In genomic region chr3:42055291-42055690, GRCh38 we compare ENCODE assay signal across 1 cellular context.
TF ChIP-seq lines count a peak whose summit lies in the region.

No MANE protein-coding gene starts in this region.

TF ChIP-seq in HepG2, 621 proteins besides CTCF, POLR2A, EP300 and RAD21 (continued from another document and continues in another):
- TF ChIP-seq POGZ (CRISPR knock-in tag; IDR thresholded peaks at IDR 0.05) (peak; percentile 62), ZSCAN25 (CRISPR knock-in tag; IDR thresholded peaks at IDR 0.05) (no peak), ZNF275 (CRISPR knock-in tag; IDR thresholded peaks at IDR 0.05; ENCODE audit: borderline replicate concordance) (no peak), ATF4 (CRISPR knock-in tag; IDR thresholded peaks at IDR 0.05) (no peak), ZGPAT (CRISPR knock-in tag; IDR thresholded peaks at IDR 0.05) (0 out of 2 replicates have a peak, but pooled peaks have one; percentile 52), RBM22 (optimal IDR thresholded peaks at IDR 0.05; ENCODE audit: low read length) (no peak), AHR (CRISPR knock-in tag; IDR thresholded peaks at IDR 0.05) (no peak), NFYC (CRISPR knock-in tag; IDR thresholded peaks at IDR 0.05) (0 out of 2 replicates have a peak, but pooled peaks have one; percentile 14), HBP1 (CRISPR knock-in tag; IDR thresholded peaks at IDR 0.05; ENCODE audit: low read depth) (no peak), GABPB1 (CRISPR knock-in tag; IDR thresholded peaks at IDR 0.05) (no peak), ZNF326 (CRISPR knock-in tag; IDR thresholded peaks at IDR 0.05; ENCODE audit: borderline replicate concordance) (no peak), ZNF724P (CRISPR knock-in tag; IDR thresholded peaks at IDR 0.05; ENCODE audit: borderline replicate concordance) (no peak), ZNF331 (CRISPR knock-in tag; IDR thresholded peaks at IDR 0.05) (peak; percentile 68), ZNF775 (CRISPR knock-in tag; IDR thresholded peaks at IDR 0.05; ENCODE audit: borderline replicate concordance) (no peak), BCL6 (CRISPR knock-in tag; IDR thresholded peaks at IDR 0.05) (peak; percentile 70; the same call in 1 of the 2 replicates), FOXM1 (CRISPR knock-in tag; IDR thresholded peaks at IDR 0.05) (no peak), KDM6A (CRISPR knock-in tag; IDR thresholded peaks at IDR 0.05; ENCODE audit: low read depth) (no peak), HNF4A (CRISPR knock-in tag; IDR thresholded peaks at IDR 0.05) (peak; percentile 47), SNAPC4 (CRISPR knock-in tag; IDR thresholded peaks at IDR 0.05) (no peak), ZNF891 (CRISPR knock-in tag; IDR thresholded peaks at IDR 0.05) (no peak), SP4 (CRISPR knock-in tag; IDR thresholded peaks at IDR 0.05) (no peak), ZBTB7A (CRISPR knock-in tag; IDR thresholded peaks at IDR 0.05) (no peak), HNF4G (IDR thresholded peaks at IDR 0.05; ENCODE audit: borderline replicate concordance, low read depth, low read length) (0 out of 2 replicates have a peak, but pooled peaks have one; percentile 5), HNF4G (CRISPR knock-in tag; IDR thresholded peaks at IDR 0.05; ENCODE audit: borderline replicate concordance, low read depth) (no peak), USF2 (IDR thresholded peaks at IDR 0.05; ENCODE audit: low read depth, low read length) (no peak), USF2 (CRISPR knock-in tag; IDR thresholded peaks at IDR 0.05; ENCODE audit: borderline replicate concordance) (no peak)
- TF ChIP-seq, protein P1, sequence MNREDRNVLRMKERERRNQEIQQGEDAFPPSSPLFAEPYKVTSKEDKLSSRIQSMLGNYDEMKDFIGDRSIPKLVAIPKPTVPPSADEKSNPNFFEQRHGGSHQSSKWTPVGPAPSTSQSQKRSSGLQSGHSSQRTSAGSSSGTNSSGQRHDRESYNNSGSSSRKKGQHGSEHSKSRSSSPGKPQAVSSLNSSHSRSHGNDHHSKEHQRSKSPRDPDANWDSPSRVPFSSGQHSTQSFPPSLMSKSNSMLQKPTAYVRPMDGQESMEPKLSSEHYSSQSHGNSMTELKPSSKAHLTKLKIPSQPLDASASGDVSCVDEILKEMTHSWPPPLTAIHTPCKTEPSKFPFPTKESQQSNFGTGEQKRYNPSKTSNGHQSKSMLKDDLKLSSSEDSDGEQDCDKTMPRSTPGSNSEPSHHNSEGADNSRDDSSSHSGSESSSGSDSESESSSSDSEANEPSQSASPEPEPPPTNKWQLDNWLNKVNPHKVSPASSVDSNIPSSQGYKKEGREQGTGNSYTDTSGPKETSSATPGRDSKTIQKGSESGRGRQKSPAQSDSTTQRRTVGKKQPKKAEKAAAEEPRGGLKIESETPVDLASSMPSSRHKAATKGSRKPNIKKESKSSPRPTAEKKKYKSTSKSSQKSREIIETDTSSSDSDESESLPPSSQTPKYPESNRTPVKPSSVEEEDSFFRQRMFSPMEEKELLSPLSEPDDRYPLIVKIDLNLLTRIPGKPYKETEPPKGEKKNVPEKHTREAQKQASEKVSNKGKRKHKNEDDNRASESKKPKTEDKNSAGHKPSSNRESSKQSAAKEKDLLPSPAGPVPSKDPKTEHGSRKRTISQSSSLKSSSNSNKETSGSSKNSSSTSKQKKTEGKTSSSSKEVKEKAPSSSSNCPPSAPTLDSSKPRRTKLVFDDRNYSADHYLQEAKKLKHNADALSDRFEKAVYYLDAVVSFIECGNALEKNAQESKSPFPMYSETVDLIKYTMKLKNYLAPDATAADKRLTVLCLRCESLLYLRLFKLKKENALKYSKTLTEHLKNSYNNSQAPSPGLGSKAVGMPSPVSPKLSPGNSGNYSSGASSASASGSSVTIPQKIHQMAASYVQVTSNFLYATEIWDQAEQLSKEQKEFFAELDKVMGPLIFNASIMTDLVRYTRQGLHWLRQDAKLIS (CRISPR knock-in tag; IDR thresholded peaks at IDR 0.05), result no peak
- TF ChIP-seq, protein P2, sequence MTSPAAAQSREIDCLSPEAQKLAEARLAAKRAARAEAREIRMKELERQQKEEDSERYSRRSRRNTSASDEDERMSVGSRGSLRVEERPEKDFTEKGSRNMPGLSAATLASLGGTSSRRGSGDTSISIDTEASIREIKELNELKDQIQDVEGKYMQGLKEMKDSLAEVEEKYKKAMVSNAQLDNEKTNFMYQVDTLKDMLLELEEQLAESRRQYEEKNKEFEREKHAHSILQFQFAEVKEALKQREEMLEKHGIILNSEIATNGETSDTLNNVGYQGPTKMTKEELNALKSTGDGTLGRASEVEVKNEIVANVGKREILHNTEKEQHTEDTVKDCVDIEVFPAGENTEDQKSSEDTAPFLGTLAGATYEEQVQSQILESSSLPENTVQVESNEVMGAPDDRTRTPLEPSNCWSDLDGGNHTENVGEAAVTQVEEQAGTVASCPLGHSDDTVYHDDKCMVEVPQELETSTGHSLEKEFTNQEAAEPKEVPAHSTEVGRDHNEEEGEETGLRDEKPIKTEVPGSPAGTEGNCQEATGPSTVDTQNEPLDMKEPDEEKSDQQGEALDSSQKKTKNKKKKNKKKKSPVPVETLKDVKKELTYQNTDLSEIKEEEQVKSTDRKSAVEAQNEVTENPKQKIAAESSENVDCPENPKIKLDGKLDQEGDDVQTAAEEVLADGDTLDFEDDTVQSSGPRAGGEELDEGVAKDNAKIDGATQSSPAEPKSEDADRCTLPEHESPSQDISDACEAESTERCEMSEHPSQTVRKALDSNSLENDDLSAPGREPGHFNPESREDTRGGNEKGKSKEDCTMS (CRISPR knock-in tag; conservative IDR thresholded peaks at IDR 0.05), result no peak
- TF ChIP-seq, protein P3, sequence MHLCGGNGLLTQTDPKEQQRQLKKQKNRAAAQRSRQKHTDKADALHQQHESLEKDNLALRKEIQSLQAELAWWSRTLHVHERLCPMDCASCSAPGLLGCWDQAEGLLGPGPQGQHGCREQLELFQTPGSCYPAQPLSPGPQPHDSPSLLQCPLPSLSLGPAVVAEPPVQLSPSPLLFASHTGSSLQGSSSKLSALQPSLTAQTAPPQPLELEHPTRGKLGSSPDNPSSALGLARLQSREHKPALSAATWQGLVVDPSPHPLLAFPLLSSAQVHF (CRISPR knock-in tag; IDR thresholded peaks at IDR 0.05), result no peak
- TF ChIP-seq, protein P4, sequence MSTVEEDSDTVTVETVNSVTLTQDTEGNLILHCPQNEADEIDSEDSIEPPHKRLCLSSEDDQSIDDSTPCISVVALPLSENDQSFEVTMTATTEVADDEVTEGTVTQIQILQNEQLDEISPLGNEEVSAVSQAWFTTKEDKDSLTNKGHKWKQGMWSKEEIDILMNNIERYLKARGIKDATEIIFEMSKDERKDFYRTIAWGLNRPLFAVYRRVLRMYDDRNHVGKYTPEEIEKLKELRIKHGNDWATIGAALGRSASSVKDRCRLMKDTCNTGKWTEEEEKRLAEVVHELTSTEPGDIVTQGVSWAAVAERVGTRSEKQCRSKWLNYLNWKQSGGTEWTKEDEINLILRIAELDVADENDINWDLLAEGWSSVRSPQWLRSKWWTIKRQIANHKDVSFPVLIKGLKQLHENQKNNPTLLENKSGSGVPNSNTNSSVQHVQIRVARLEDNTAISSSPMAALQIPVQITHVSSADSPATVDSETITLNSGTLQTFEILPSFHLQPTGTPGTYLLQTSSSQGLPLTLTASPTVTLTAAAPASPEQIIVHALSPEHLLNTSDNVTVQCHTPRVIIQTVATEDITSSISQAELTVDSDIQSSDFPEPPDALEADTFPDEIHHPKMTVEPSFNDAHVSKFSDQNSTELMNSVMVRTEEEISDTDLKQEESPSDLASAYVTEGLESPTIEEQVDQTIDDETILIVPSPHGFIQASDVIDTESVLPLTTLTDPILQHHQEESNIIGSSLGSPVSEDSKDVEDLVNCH (CRISPR knock-in tag; IDR thresholded peaks at IDR 0.05), result no peak
- TF ChIP-seq, protein P5, sequence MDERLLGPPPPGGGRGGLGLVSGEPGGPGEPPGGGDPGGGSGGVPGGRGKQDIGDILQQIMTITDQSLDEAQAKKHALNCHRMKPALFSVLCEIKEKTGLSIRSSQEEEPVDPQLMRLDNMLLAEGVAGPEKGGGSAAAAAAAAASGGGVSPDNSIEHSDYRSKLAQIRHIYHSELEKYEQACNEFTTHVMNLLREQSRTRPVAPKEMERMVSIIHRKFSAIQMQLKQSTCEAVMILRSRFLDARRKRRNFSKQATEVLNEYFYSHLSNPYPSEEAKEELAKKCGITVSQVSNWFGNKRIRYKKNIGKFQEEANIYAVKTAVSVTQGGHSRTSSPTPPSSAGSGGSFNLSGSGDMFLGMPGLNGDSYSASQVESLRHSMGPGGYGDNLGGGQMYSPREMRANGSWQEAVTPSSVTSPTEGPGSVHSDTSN (CRISPR knock-in tag; IDR thresholded peaks at IDR 0.05), result no peak
